In the genomic region with DNA sequence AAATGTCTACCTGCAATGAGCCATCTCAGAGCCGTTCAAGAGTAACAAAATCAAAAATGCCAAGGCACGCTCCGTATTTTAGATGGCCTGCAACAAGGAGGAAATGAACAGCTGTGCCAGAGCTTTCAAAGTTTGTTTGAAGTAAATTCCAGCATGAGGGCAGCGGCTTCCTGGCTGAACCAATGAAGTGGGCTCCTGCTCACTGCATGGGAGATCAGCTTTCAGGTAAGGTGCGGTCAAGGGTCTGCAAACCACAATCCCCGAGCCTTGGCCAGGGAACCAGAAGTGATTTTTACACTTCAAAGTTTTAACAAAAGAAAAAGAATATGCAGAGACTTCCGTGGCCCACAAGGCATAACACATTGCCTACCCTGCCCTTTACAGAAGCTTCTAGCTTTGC, we compare ENCODE assay signal across 32 cellular contexts.
"Had no signal": no experiment of that assay in that cellular context is flagged by ENCODE, and none has a peak within 500 bp of the region (broad histone marks: within the 10 kb centered on the region; RNA-seq: fewer than 3 reads in every experiment).

No MANE protein-coding gene starts in this region.

- DNase-seq: activated B cell treated with CpG ODN at 0.5 μM for 24 hours; activated CD4-positive, alpha-beta memory T cell treated with anti-CD3 and anti-CD28 coated beads for 36 hours; activated CD4-positive, alpha-beta T cell treated with anti-CD3 and anti-CD28 coated beads for 4 hours; activated CD4-positive, alpha-beta T cell treated with anti-CD3 and anti-CD28 coated beads, Interleukin-2, amount 10 ng/mL, durations not matched to agents 24 days and 14 days; activated CD4-positive, alpha-beta T cell treated with anti-CD3 and anti-CD28 coated beads, Interleukin-2, amount 50 U/mL, for 1 hour; activated CD4-positive, alpha-beta T cell treated with anti-CD3 and anti-CD28 coated beads, Interleukin-2, amount 50 U/mL, for 4 hours; activated CD4-positive, CD25-positive, alpha-beta regulatory T cell treated with anti-CD3 and anti-CD28 coated beads, Interleukin-2, amount 50 U/mL, for 72 hours; activated CD8-positive, alpha-beta memory T cell treated with anti-CD3 and anti-CD28 coated beads, Interleukin-2, amount 50 U/mL, for 4 hours; activated CD8-positive, alpha-beta T cell treated with anti-CD3 and anti-CD28 coated beads for 36 hours; activated effector memory CD4-positive, alpha-beta T cell treated with Interleukin-2 at 50 U/mL for 16 hours; activated gamma-delta T cell; activated naive CD4-positive, alpha-beta T cell treated with anti-CD3 and anti-CD28 coated beads, Interleukin-2, amount 10 ng/mL, durations not matched to agents 7 days and 5 days; activated naive CD4-positive, alpha-beta T cell treated with Interleukin-2 at 50 U/mL for 16 hours; activated naive CD8-positive, alpha-beta T cell treated with anti-CD3 and anti-CD28 coated beads, Interleukin-2, amount 10 ng/mL, durations not matched to agents 7 days and 5 days; activated naive CD8-positive, alpha-beta T cell treated with anti-CD3 and anti-CD28 coated beads, Interleukin-2, amount 50 U/mL, for 24 hours; activated T-cell treated with anti-CD3 and anti-CD28 coated beads for 4 hours; activated T-cell treated with anti-CD3 and anti-CD28 coated beads, Interleukin-2, amount 50 U/mL, for 1 hour; activated T-cell treated with anti-CD3 and anti-CD28 coated beads, Interleukin-2, amount 50 U/mL, for 48 hours; amygdala; anterior cingulate cortex; central memory CD4-positive, alpha-beta T cell; T-helper 1 cell; T-helper 2 cell; T-helper 9 cell had no signal

- H3K4me3 ChIP-seq: ascending aorta, cardiac muscle cell had no signal

- ATAC-seq: activated CD8-positive, alpha-beta T cell treated with anti-CD3 and anti-CD28 coated beads for 36 hours; activated naive CD8-positive, alpha-beta T cell treated with anti-CD3 and anti-CD28 coated beads, Interleukin-2, amount 50 U/mL, for 24 hours had no signal

- H3K4me3 Mint-ChIP-seq: activated B cell treated with CpG ODN at 0.5 μM for 24 hours; activated CD4-positive, alpha-beta memory T cell treated with anti-CD3 and anti-CD28 coated beads for 36 hours; activated CD4-positive, alpha-beta T cell treated with anti-CD3 and anti-CD28 coated beads, Interleukin-2, amount 10 ng/mL, durations not matched to agents 24 days and 14 days; activated CD8-positive, alpha-beta T cell treated with anti-CD3 and anti-CD28 coated beads for 36 hours; activated naive CD4-positive, alpha-beta T cell treated with anti-CD3 and anti-CD28 coated beads, Interleukin-2, amount 10 ng/mL, durations not matched to agents 7 days and 5 days; activated naive CD4-positive, alpha-beta T cell treated with anti-CD3 and anti-CD28 coated beads, Interleukin-2, amount 50 U/mL, for 24 hours; activated naive CD8-positive, alpha-beta T cell; activated naive CD8-positive, alpha-beta T cell treated with anti-CD3 and anti-CD28 coated beads, Interleukin-2, amount 10 ng/mL, durations not matched to agents 7 days and 5 days; activated naive CD8-positive, alpha-beta T cell treated with anti-CD3 and anti-CD28 coated beads, Interleukin-2, amount 50 U/mL, for 24 hours; brain; T-helper 1 cell treated with Interleukin-12 subunit alpha and Interleukin-12 subunit beta and Interleukin-4 antibody, amounts not matched to agents 30 μg/mL and 1 μg/mL, for 36 hours; T-helper 2 cell treated with Interferon-gamma antibody and Interleukin-4, amounts not matched to agents 5 μg/mL and 100 μg/mL, for 36 hours had no signal

- H3K27me3 ChIP-seq: ascending aorta, cardiac muscle cell had no signal

- H3K27me3 Mint-ChIP-seq: activated naive CD4-positive, alpha-beta T cell treated with anti-CD3 and anti-CD28 coated beads, Interleukin-2, amount 10 ng/mL, durations not matched to agents 7 days and 5 days; brain had no signal

- H3K36me3 ChIP-seq: ascending aorta, cardiac muscle cell had no signal

- H3K36me3 Mint-ChIP-seq: activated naive CD4-positive, alpha-beta T cell treated with anti-CD3 and anti-CD28 coated beads, Interleukin-2, amount 10 ng/mL, durations not matched to agents 7 days and 5 days; activated naive CD8-positive, alpha-beta T cell treated with anti-CD3 and anti-CD28 coated beads, Interleukin-2, amount 10 ng/mL, durations not matched to agents 7 days and 5 days had no signal

- H3K4me1 Mint-ChIP-seq: activated B cell treated with CpG ODN at 0.5 μM for 24 hours; activated CD4-positive, alpha-beta T cell treated with anti-CD3 and anti-CD28 coated beads, Interleukin-2, amount 10 ng/mL, durations not matched to agents 24 days and 14 days; activated naive CD4-positive, alpha-beta T cell treated with anti-CD3 and anti-CD28 coated beads, Interleukin-2, amount 10 ng/mL, durations not matched to agents 7 days and 5 days; activated naive CD4-positive, alpha-beta T cell treated with anti-CD3 and anti-CD28 coated beads, Interleukin-2, amount 50 U/mL, for 24 hours; activated naive CD8-positive, alpha-beta T cell treated with anti-CD3 and anti-CD28 coated beads, Interleukin-2, amount 10 ng/mL, durations not matched to agents 7 days and 5 days; activated naive CD8-positive, alpha-beta T cell treated with anti-CD3 and anti-CD28 coated beads, Interleukin-2, amount 50 U/mL, for 24 hours had no signal

- H3K27ac ChIP-seq: ascending aorta, cardiac muscle cell, VCaP had no signal

- H3K9me3 Mint-ChIP-seq: T-helper 2 cell treated with Interferon-gamma antibody and Interleukin-4, amounts not matched to agents 5 μg/mL and 100 μg/mL, for 36 hours had no signal
